In genomic region chr5:17217421-17218352, GRCh38 we compare ENCODE assay signal across 8 cellular contexts. TPM values are rescaled to one million over a fixed set of nuclear protein-coding genes. Genes with fewer than 3 reads are reported as not detected.
A peak's percentile ranks its signal among the peaks of the same experiment; 100 is the strongest.
DNase-seq lines count a peak whose midpoint lies in the region; ATAC-seq and TF ChIP-seq lines count a peak whose summit lies in the region.

BASP1 (plus strand) TSS chr5:17217631; CDS start chr5:17275217, 57,586 bp downstream.

- no peak within 1 kb of the TSS for H3K27ac Mint-ChIP-seq in CD4-positive, alpha-beta memory T cell

- H3K27ac ChIP-seq in CD4-positive, alpha-beta memory T cell (ENCODE audit: low read depth, low read length) = no peak within 1 kb of the TSS
- no peak within 1 kb of the TSS for H3K27ac ChIP-seq in rectal smooth muscle tissue (ENCODE audit: low read depth, low read length)

- no peak for TF ChIP-seq CTCF in astrocyte of the cerebellum (IDR thresholded peaks at IDR 0.05; ENCODE audit: low read depth, low read length, missing control alignments)

- H3K4me3 Mint-ChIP-seq in CD4-positive, alpha-beta memory T cell = peak within 1 kb of the TSS; percentile 59 to 84 (median 68)

- H3K9me3 Mint-ChIP-seq in CD4-positive, alpha-beta memory T cell = peaks cover 0 to 10% (median 0%) of the 10 kb centered on the region in 8 donors

- H3K36me3 Mint-ChIP-seq in CD4-positive, alpha-beta memory T cell = peaks cover 0 to 3% of the 10 kb centered on the region in 2 donors

- peak; percentile 36 for ATAC-seq in GM19351 (IDR thresholded peaks at IDR 0.05; ENCODE audit: unreplicated experiment)
- ATAC-seq in HG03442 (IDR thresholded peaks at IDR 0.05; ENCODE audit: unreplicated experiment) = peak; percentile 30

- H3K27me3 Mint-ChIP-seq in CD4-positive, alpha-beta memory T cell = peaks cover 20 to 26% of the 10 kb centered on the region in 2 donors

- DNase-seq in CD4-positive, alpha-beta memory T cell = peak in 3 of 5 donors; percentile 15 to 26 (median 19)
- DNase-seq in OCI-M1 (lab: John Stamatoyannopoulos, UW) (peak; percentile 22), astrocyte of the cerebellum (ENCODE audit: low read depth) (no peak), hypothalamus (lab: John Stamatoyannopoulos, UW) (peak in 46 of 51 donors; percentile 17 to 82 (median 60))
- DNase-seq in NK-92 treated with Interleukin-12 subunit alpha and Interleukin-12 subunit beta, amount 100 ng/mL, for 24 hours (lab: John Stamatoyannopoulos, UW) = no peak

- H3K9ac ChIP-seq in rectal smooth muscle tissue (ENCODE audit: low read length) = no peak within 1 kb of the TSS

- CTCF ChIA-PET in CD4-positive, alpha-beta memory T cell (lab: Charles Lee; ENCODE audit: partially characterized antibody) = interaction anchor here (1.5 kb wide), 1 partner anchor 19 kb away, joined by 3 read pairs; no protein-coding TSS in a partner anchor

- H3K36me3 ChIP-seq in CD4-positive, alpha-beta memory T cell (ENCODE audit: insufficient read depth, low read length) = no peaks in the 10 kb centered on the region
- H3K36me3 ChIP-seq in rectal smooth muscle tissue (ENCODE audit: control insufficient read depth, insufficient read depth, low read length) = no peaks in the 10 kb centered on the region

- POLR2A ChIA-PET in CD4-positive, alpha-beta memory T cell (lab: Charles Lee; ENCODE audit: partially characterized antibody) = no interaction called here

- intact Hi-C loops in CD4-positive, alpha-beta memory T cell (cut with micrococcal nuclease) = loop anchor here (5.0 kb wide), 1 partner anchor 1480 kb away; no protein-coding TSS in a partner anchor

- H3K4me1 Mint-ChIP-seq in CD4-positive, alpha-beta memory T cell = peaks cover 6 to 13% (median 10%) of the 10 kb centered on the region in 4 donors

- in situ Hi-C loops in astrocyte of the cerebellum (cut with HindIII; ENCODE audit: low sequenced_read_pairs) = loop anchor here (25.0 kb wide), 1 partner anchor 1070 kb away; no protein-coding TSS in a partner anchor

- H3K9me3 ChIP-seq in CD4-positive, alpha-beta memory T cell (ENCODE audit: control insufficient read depth in 1 of 2, low read length in 2 of 2) = no peaks in the 10 kb centered on the region

- no peaks in the 10 kb centered on the region for H3K27me3 ChIP-seq in CD4-positive, alpha-beta memory T cell (ENCODE audit: insufficient read depth, low read length)
- H3K27me3 ChIP-seq in rectal smooth muscle tissue (ENCODE audit: control insufficient read depth, insufficient read depth, low read length) = peaks cover 3% of the 10 kb centered on the region

- no peaks in the 10 kb centered on the region for H3K4me1 ChIP-seq in CD4-positive, alpha-beta memory T cell (ENCODE audit: insufficient read depth, low read length)
- no peaks in the 10 kb centered on the region for H3K4me1 ChIP-seq in rectal smooth muscle tissue (ENCODE audit: control insufficient read depth, insufficient read depth, low read length)

- H3K4me3 ChIP-seq in CD4-positive, alpha-beta memory T cell (ENCODE audit: low read length in 2 of 2) = no peak within 1 kb of the TSS
- H3K4me3 ChIP-seq in astrocyte of the cerebellum (ENCODE audit: low read depth, low read length) = peak within 1 kb of the TSS; percentile 94
- peak within 1 kb of the TSS; percentile 83 for H3K4me3 ChIP-seq in rectal smooth muscle tissue (ENCODE audit: low read length)

RNA-seq across cellular contexts. Expression of gene BASP1, which starts in this region (rescaled TPM):
- total RNA-seq in CD4-positive, alpha-beta memory T cell = under 1 TPM; 0.69 to 0.90 TPM
- polyA plus RNA-seq in CD4-positive, alpha-beta memory T cell = under 1 TPM; 0.10 to 0.78 TPM

Comparison
In these comparisons a context has a peak if more than half of its experiments do, and no peak if none do; other contexts are left out.
1. Peak in DNase-seq in CD4-positive, alpha-beta memory T cell; RNA of the gene not detected or under 1 TPM.
2. DNase-seq: peak in OCI-M1 (single experiment) and hypothalamus (46 of 51); none in astrocyte of the cerebellum (single experiment) and NK-92 treated with Interleukin-12 subunit alpha and Interleukin-12 subunit beta, amount 100 ng/mL, for 24 hours (single experiment).
3. H3K4me3 ChIP-seq: peak in astrocyte of the cerebellum (single experiment) and rectal smooth muscle tissue (single experiment); none in CD4-positive, alpha-beta memory T cell (0 of 2).